In genomic region chr17:38598536-38598935, GRCh38 we compare ENCODE assay signal across 9 cellular contexts. TPM values are rescaled to one million over a fixed set of nuclear protein-coding genes. Genes with fewer than 3 reads are reported as not detected.
DNase-seq lines count a peak whose midpoint lies in the region; ATAC-seq and TF ChIP-seq lines count a peak whose summit lies in the region.
"Had no signal": no experiment of that assay in that cellular context is flagged by ENCODE, and none has a peak within 500 bp of the region (broad histone marks: within the 10 kb centered on the region; RNA-seq: fewer than 3 reads in every experiment).

No MANE protein-coding gene starts in this region.

- CTCF ChIA-PET in Calu3 (lab: Charles Lee) (interaction anchor here (0.6 to 5.3 kb wide), 18 partner anchors 8 to 1069 kb away, joined by 3 to 47 read pairs (median 4); no protein-coding TSS in a partner anchor), mammary epithelial cell (lab: Charles Lee; ENCODE audit: low non-redundant PET) (no interaction called here)

- H3K27me3 Mint-ChIP-seq in Calu3 (ENCODE audit: unreplicated experiment), result peaks cover 99% of the 10 kb centered on the region

- peaks cover 21% of the 10 kb centered on the region for H3K4me1 Mint-ChIP-seq in Calu3 (ENCODE audit: low read depth, unreplicated experiment)

- no peak overlapping the region for H3K4me3 Mint-ChIP-seq in Calu3 (ENCODE audit: low read depth, unreplicated experiment)

- no peaks in the 10 kb centered on the region for H3K36me3 ChIP-seq in mammary epithelial cell (ENCODE audit: insufficient read depth, low read length)
- no peaks in the 10 kb centered on the region for H3K36me3 ChIP-seq in mucosa of descending colon (ENCODE audit: low read depth)
- H3K36me3 ChIP-seq: breast epithelium had no signal

- ATAC-seq in mucosa of descending colon (peak; percentile 78), GM19023 (IDR thresholded peaks at IDR 0.05; ENCODE audit: unreplicated experiment) (no peak), GM18519 (IDR thresholded peaks at IDR 0.05; ENCODE audit: low FRiP score, unreplicated experiment) (no peak), Right ventricle myocardium superior (ENCODE audit: poor library complexity) (no peak)

- BruUV-seq in Calu3 (replicated peaks; lab: Mats Ljungman, UMichigan), result no TSS peak
- no TSS peak for BruUV-seq in mammary epithelial cell (replicated peaks; lab: Mats Ljungman, UMichigan)

- no peak overlapping the region for H3K4me2 ChIP-seq in mammary epithelial cell (ENCODE audit: insufficient read depth, low read depth, low read length)

- H3K27me3 ChIP-seq in mammary epithelial cell (ENCODE audit: insufficient read depth, low read length), result peaks cover 11% of the 10 kb centered on the region

- no peaks in the 10 kb centered on the region for H3K9me3 Mint-ChIP-seq in Calu3 (ENCODE audit: low read depth, unreplicated experiment)

- no peaks in the 10 kb centered on the region for H3K36me3 Mint-ChIP-seq in Calu3 (ENCODE audit: insufficient read depth, unreplicated experiment)

- peaks cover 2% of the 10 kb centered on the region for H4K20me1 ChIP-seq in mammary epithelial cell (ENCODE audit: insufficient read depth, low read length)

- H3K4me3 ChIP-seq in mammary epithelial cell (replicated peaks in 1 of 3; ENCODE audit: insufficient read depth in 1 of 3, low read depth in 2 of 3, low read length in 3 of 3) (no peak overlapping the region), mucosa of descending colon (no peak overlapping the region)
- H3K4me3 ChIP-seq: breast epithelium had no signal

- H3K4me1 ChIP-seq in mammary epithelial cell (ENCODE audit: insufficient read depth, low read length), result no peaks in the 10 kb centered on the region
- H3K4me1 ChIP-seq in mucosa of descending colon (ENCODE audit: low read depth), result peaks cover 9% of the 10 kb centered on the region

- H3K79me2 ChIP-seq in mammary epithelial cell (ENCODE audit: insufficient read depth, low read length), result no peaks in the 10 kb centered on the region

- no peak overlapping the region for H3K9ac ChIP-seq in mammary epithelial cell (ENCODE audit: insufficient read depth, low read length)

- no peak overlapping the region for H2AFZ ChIP-seq in mammary epithelial cell (ENCODE audit: low read depth, low read length)

- no peak overlapping the region for H3K27ac ChIP-seq in mammary epithelial cell (ENCODE audit: insufficient read depth, low read depth, low read length)
- H3K27ac ChIP-seq: breast epithelium had no signal

- dilution Hi-C loops in mammary epithelial cell (cut with HindIII; ENCODE audit: low sequenced_read_pairs), result no loop called here

- WGBS in mammary epithelial cell (ENCODE audit: low coverage, missing lambda C conversion rate), result 14% methylated on average over 4 of the region's 4 CpGs

- H3K9me3 ChIP-seq in mammary epithelial cell (replicated peaks; ENCODE audit: insufficient read depth, low read length) (no peaks in the 10 kb centered on the region), mucosa of descending colon (no peaks in the 10 kb centered on the region)
- H3K9me3 ChIP-seq: breast epithelium had no signal

- DNase-seq in Calu3 (peak; percentile 98), HT-29 (ENCODE audit: low spot score) (peak; percentile 98), NCI-H526 treated with DMSO at 0.1 percent for 48 hours (lab: John Stamatoyannopoulos, UW) (peak; percentile 96), mammary epithelial cell (peak; percentile 84), mucosa of descending colon (peak in 2 of 3 donors; percentile 60 to 74), Right ventricle myocardium superior (no peak)

- intact Hi-C loops in Calu3 (cut with micrococcal nuclease; ENCODE audit: unreplicated experiment) (no loop called here), mammary epithelial cell (cut with micrococcal nuclease) (no loop called here), mucosa of descending colon (cut with DNase I, micrococcal nuclease) (no loop called here), Right ventricle myocardium superior (cut with DNase I) (no loop called here)

- TF ChIP-seq CTCF in Calu3 (IDR thresholded peaks at IDR 0.05; ENCODE audit: unreplicated experiment) (no peak), mammary epithelial cell (conservative IDR thresholded peaks at IDR 0.05 in 1 of 2, IDR thresholded peaks at IDR 0.05 in 1 of 2; ENCODE audit: extremely low read depth in 1 of 2, insufficient read depth in 1 of 2, low read depth in 1 of 2, low read length in 2 of 2) (no peak), mucosa of descending colon (IDR thresholded peaks at IDR 0.05) (no peak)

- H3K27ac Mint-ChIP-seq in Calu3 (ENCODE audit: unreplicated experiment), result no peak overlapping the region

- in situ Hi-C loops in mammary epithelial cell (cut with MboI; ENCODE audit: low sequenced_read_pairs in 2 of 2), result loop anchor here in 1 of 2 donors (10.0 kb wide), 1 partner anchor 56 kb away; no protein-coding TSS in a partner anchor

RNA-seq across cellular contexts. Expression of gene SRCIN1, which starts 7.2 kb away (rescaled TPM):
- total RNA-seq in Calu3 (2022), result 46.6 and 46.7 TPM in 2 replicates
- total RNA-seq in HT-29 (2014; rRNA removed; shearing (Covaris generic)), result 4.9 and 6.0 TPM in 2 replicates
- 1 to 10 TPM in 1 of 2 donors, under 1 TPM in 1; 0.17 to 4.2 TPM for total RNA-seq in mammary epithelial cell
- 0.71 TPM for polyA plus RNA-seq in mammary epithelial cell
- polyA minus RNA-seq in mammary epithelial cell, result 0.78 TPM
- total RNA-seq in mucosa of descending colon, result 1 to 10 TPM; 2.3 to 7.0 (median 2.5) TPM
- total RNA-seq in Right ventricle myocardium superior, result 2.3 TPM
